ENCODE assay signal across 8 cellular contexts in genomic region chr11:28110108-28110838, GRCh38. TPM values are rescaled to one million over a fixed set of nuclear protein-coding genes. Genes with fewer than 3 reads are reported as not detected.
DNase-seq lines count a peak whose midpoint lies in the region; ATAC-seq and TF ChIP-seq lines count a peak whose summit lies in the region.

No MANE protein-coding gene starts in this region.

- H3K4me3 Mint-ChIP-seq in stimulated activated effector memory CD8-positive, alpha-beta T cell treated with anti-CD3 and anti-CD28 coated beads, Interleukin-12 subunit alpha, Interleukin-12 subunit beta, amount 100 ng/mL, for 72 hours = peak overlapping the region; percentile 91

- H3K36me3 ChIP-seq in OCI-LY7 (ENCODE audit: insufficient read depth, low read length) = peaks cover 19% of the 10 kb centered on the region
- H3K36me3 ChIP-seq in mucosa of stomach (ENCODE audit: control insufficient read depth, insufficient read depth, low read length) = no peaks in the 10 kb centered on the region

- peak overlapping the region; percentile 81 for H3K27ac ChIP-seq in OCI-LY7 (ENCODE audit: low read depth, low read length, poor library complexity, severe bottlenecking)

- H3K9me3 ChIP-seq in OCI-LY7 (ENCODE audit: low read length) = no peaks in the 10 kb centered on the region
- H3K9me3 ChIP-seq in mucosa of stomach (ENCODE audit: control insufficient read depth, low read length) = no peaks in the 10 kb centered on the region

- H3K36me3 Mint-ChIP-seq in stimulated activated effector memory CD8-positive, alpha-beta T cell treated with anti-CD3 and anti-CD28 coated beads, Interleukin-12 subunit alpha, Interleukin-12 subunit beta, amount 100 ng/mL, for 72 hours = peaks cover 30% of the 10 kb centered on the region

- peak overlapping the region; percentile 93 for H3K9ac ChIP-seq in mucosa of stomach (ENCODE audit: low read length)

- H2AFZ ChIP-seq in OCI-LY7 (ENCODE audit: low read length) = peak overlapping the region; percentile 75

- H3K4me1 ChIP-seq in OCI-LY7 (ENCODE audit: insufficient read depth, low read length, poor library complexity, severe bottlenecking) (peaks cover 27% of the 10 kb centered on the region), mucosa of stomach (ENCODE audit: control insufficient read depth, insufficient read depth, low read length) (no peaks in the 10 kb centered on the region)

- H3K4me2 ChIP-seq in OCI-LY7 (ENCODE audit: low read length) = peak overlapping the region; percentile 72

- H3K27ac Mint-ChIP-seq in stimulated activated effector memory CD8-positive, alpha-beta T cell treated with anti-CD3 and anti-CD28 coated beads, Interleukin-12 subunit alpha, Interleukin-12 subunit beta, amount 100 ng/mL, for 72 hours = peak overlapping the region; percentile 97

- H3K4me3 ChIP-seq in OCI-LY7 (ENCODE audit: low read depth, low read length, poor library complexity, severe bottlenecking) (peak overlapping the region; percentile 93), mucosa of stomach (ENCODE audit: low read length) (peak overlapping the region; percentile 56)

- H3K27me3 ChIP-seq in mucosa of stomach (ENCODE audit: control insufficient read depth, insufficient read depth, low read length) = no peaks in the 10 kb centered on the region

- peak; percentile 37 for ATAC-seq in GM19463 (IDR thresholded peaks at IDR 0.05; ENCODE audit: unreplicated experiment)
- peak; percentile 39 for ATAC-seq in esophagus mucosa
- ATAC-seq in stimulated activated effector memory CD8-positive, alpha-beta T cell treated with anti-CD3 and anti-CD28 coated beads, Interleukin-12 subunit alpha, Interleukin-12 subunit beta, amount 100 ng/mL, for 72 hours = peak; percentile 48

- H3K79me2 ChIP-seq in OCI-LY7 (ENCODE audit: insufficient read depth, low read depth, low read length) = peaks cover 66% of the 10 kb centered on the region

- H4K20me1 ChIP-seq in OCI-LY7 (ENCODE audit: insufficient read depth, low read length) = peaks cover 16% of the 10 kb centered on the region

- no peaks in the 10 kb centered on the region for H3K9me3 Mint-ChIP-seq in stimulated activated effector memory CD8-positive, alpha-beta T cell treated with anti-CD3 and anti-CD28 coated beads, Interleukin-12 subunit alpha, Interleukin-12 subunit beta, amount 100 ng/mL, for 72 hours

- H3K4me1 Mint-ChIP-seq in stimulated activated effector memory CD8-positive, alpha-beta T cell treated with anti-CD3 and anti-CD28 coated beads, Interleukin-12 subunit alpha, Interleukin-12 subunit beta, amount 100 ng/mL, for 72 hours = peaks cover 31% of the 10 kb centered on the region

- intact Hi-C loops in OCI-LY7 (cut with micrococcal nuclease; ENCODE audit: unreplicated experiment) = no loop called here

- no peak for TF ChIP-seq CTCF in OCI-LY7 (conservative IDR thresholded peaks at IDR 0.05; ENCODE audit: low read length)

- no peaks in the 10 kb centered on the region for H3K9me2 ChIP-seq in OCI-LY7 (ENCODE audit: insufficient read depth, low read length)

- peak; percentile 73 for DNase-seq in COR-L47 (lab: John Stamatoyannopoulos, UW)
- DNase-seq in HT-29 (ENCODE audit: low spot score) = peak; percentile 91
- DNase-seq in OCI-LY7 (ENCODE audit: low spot score) = peak; percentile 74
- peak; percentile 43 for DNase-seq in activated T-cell treated with anti-CD3 and anti-CD28 coated beads for 48 hours (ENCODE audit: low read depth)
- DNase-seq in stimulated activated effector memory CD8-positive, alpha-beta T cell treated with anti-CD3 and anti-CD28 coated beads, Interleukin-12 subunit alpha, Interleukin-12 subunit beta, amount 100 ng/mL, for 72 hours (ENCODE audit: low spot score in 2 of 2) = peak; percentile 49 to 79

- CTCF ChIA-PET in OCI-LY7 (lab: Charles Lee; ENCODE audit: unreplicated experiment) = no interaction called here

- POLR2A ChIA-PET in OCI-LY7 (lab: Charles Lee) = interaction anchor here (1.0 to 5.8 kb wide), 4 partner anchors 9 to 57 kb away, joined by 3 to 38 read pairs (median 4); no protein-coding TSS in a partner anchor

- TSS peak; percentile 53 for BruUV-seq in OCI-LY7 (replicated peaks; lab: Mats Ljungman, UMichigan)

RNA-seq across cellular contexts. Expression of gene METTL15, which starts 2.1 kb away (rescaled TPM):
- total RNA-seq in HT-29 (2014; rRNA removed; shearing (Covaris generic)) = 10.3 and 11.5 TPM in 2 replicates
- 11.7 and 18.9 TPM in 2 replicates for total RNA-seq in OCI-LY7 (2014; rRNA removed; shearing (Covaris generic))
- total RNA-seq in OCI-LY7 (2022) (19.5 and 19.7 TPM in 2 replicates), esophagus mucosa (9.5 TPM)

RNA-seq across cellular contexts. Expression of gene KIF18A, which starts 2.3 kb away (rescaled TPM):
- 7.9 and 8.0 TPM in 2 replicates for total RNA-seq in HT-29 (2014; rRNA removed; shearing (Covaris generic))
- total RNA-seq in OCI-LY7 (2014; rRNA removed; shearing (Covaris generic)) = 36.4 and 41.5 TPM in 2 replicates
- 42.3 and 47.1 TPM in 2 replicates for total RNA-seq in OCI-LY7 (2022)
- total RNA-seq in esophagus mucosa = 5.4 TPM

Comparison
In these comparisons a context has a peak if more than half of its experiments do, and no peak if none do; other contexts are left out.
1. Peak in every context shown above with its lines: DNase-seq, ATAC-seq, H3K4me3 ChIP-seq and H3K27ac ChIP-seq.